In the genomic region with DNA sequence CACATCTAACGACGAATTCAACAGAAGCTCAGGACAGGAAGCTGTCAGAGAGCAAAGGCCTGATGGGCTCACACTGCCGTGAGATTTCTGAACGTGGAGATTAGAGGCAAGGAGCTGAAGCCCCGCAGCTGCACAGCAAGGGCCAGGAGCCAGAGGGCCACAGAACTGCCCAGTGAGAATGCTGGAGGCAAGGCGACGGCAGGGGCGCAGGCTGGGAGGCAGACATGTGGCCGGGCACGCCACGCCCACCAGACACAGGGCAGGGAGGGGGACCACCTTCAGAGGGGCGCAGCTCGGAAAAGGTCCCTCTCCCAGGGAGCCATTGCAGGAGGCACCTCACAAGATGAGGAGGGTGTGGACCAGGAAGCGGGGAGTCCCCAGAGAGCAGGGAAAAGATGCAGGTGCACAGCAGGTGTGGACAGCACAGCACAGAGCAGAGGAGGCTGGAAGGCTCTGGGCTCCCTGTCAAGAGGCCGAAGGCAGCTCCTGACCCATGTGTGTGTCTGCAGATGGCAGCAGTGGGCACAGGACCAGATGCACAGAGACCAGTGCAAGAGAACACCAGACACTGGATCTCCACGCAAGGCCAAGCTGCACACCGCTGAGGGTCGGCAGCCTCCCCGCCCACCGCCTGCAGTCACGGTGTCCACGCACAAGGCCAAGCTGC, we compare ENCODE assay signal across 13 cellular contexts.
"Had no signal": no experiment of that assay in that cellular context is flagged by ENCODE, and none has a peak within 500 bp of the region (broad histone marks: within the 10 kb centered on the region; RNA-seq: fewer than 3 reads in every experiment).

No MANE protein-coding gene starts in this region.

- H3K4me1 ChIP-seq: transverse colon had no signal

- H3K9me3 ChIP-seq: gastrocnemius medialis, heart right ventricle, lower lobe of right lung, transverse colon had no signal

- H3K4me3 ChIP-seq: dorsolateral prefrontal cortex, gastrocnemius medialis, heart right ventricle, lower lobe of right lung, transverse colon had no signal

- H3K27me3 ChIP-seq: dorsolateral prefrontal cortex, gastrocnemius medialis, heart right ventricle, transverse colon had no signal

- ATAC-seq: gastrocnemius medialis, heart right ventricle, left cardiac atrium, lower lobe of right lung had no signal

- DNase-seq: activated CD4-positive, alpha-beta T cell treated with anti-CD3 and anti-CD28 coated beads, Interleukin-2, amount 50 U/mL, for 1 hour; activated CD8-positive, alpha-beta memory T cell treated with anti-CD3 and anti-CD28 coated beads for 24 hours; endodermal cell; gastrocnemius medialis; heart right ventricle; left cardiac atrium; lower lobe of right lung; stimulated activated CD4-positive, alpha-beta T cell treated with anti-CD3 and anti-CD28 coated beads, Interleukin-12 subunit alpha, Interleukin-12 subunit beta, amount 100 ng/mL, for 4 hours; stimulated activated CD4-positive, alpha-beta T cell treated with anti-CD3 and anti-CD28 coated beads, Interleukin-2, amount 100 ng/mL, for 24 hours; transverse colon had no signal

- H3K4me1 Mint-ChIP-seq: endodermal cell had no signal

- H3K4me3 Mint-ChIP-seq: activated T-helper 1 cell treated with anti-CD3 and anti-CD28 coated beads, Interleukin-12 subunit alpha, Interleukin-12 subunit beta, Interleukin-2, Interleukin-4 antibody, amounts not matched to agents 30 ng/mL and 10 ng/mL and 1 ng/mL, durations not matched to agents 14 hours and 24 hours and 36 hours; endodermal cell; T-helper 2 cell treated with Interferon-gamma antibody and Interleukin-4, amounts not matched to agents 5 μg/mL and 100 μg/mL, for 36 hours had no signal

- H3K27ac ChIP-seq: gastrocnemius medialis, heart right ventricle, lower lobe of right lung, transverse colon had no signal

- H3K36me3 ChIP-seq: gastrocnemius medialis, transverse colon had no signal

- H3K27ac Mint-ChIP-seq: activated T-helper 1 cell treated with anti-CD3 and anti-CD28 coated beads, Interleukin-12 subunit alpha, Interleukin-12 subunit beta, Interleukin-2, Interleukin-4 antibody, amounts not matched to agents 30 ng/mL and 10 ng/mL and 1 ng/mL, durations not matched to agents 14 hours and 24 hours and 36 hours; endodermal cell; T-helper 2 cell treated with Interferon-gamma antibody and Interleukin-4, amounts not matched to agents 5 μg/mL and 100 μg/mL, for 36 hours had no signal

- H3K9me3 Mint-ChIP-seq: activated T-helper 1 cell treated with anti-CD3 and anti-CD28 coated beads, Interleukin-12 subunit alpha, Interleukin-12 subunit beta, Interleukin-2, Interleukin-4 antibody, amounts not matched to agents 30 ng/mL and 10 ng/mL and 1 ng/mL, durations not matched to agents 14 hours and 24 hours and 36 hours; endodermal cell; T-helper 2 cell treated with Interferon-gamma antibody and Interleukin-4, amounts not matched to agents 5 μg/mL and 100 μg/mL, for 36 hours had no signal
